1 cellular context compared by ENCODE assay signal in the genomic region with DNA sequence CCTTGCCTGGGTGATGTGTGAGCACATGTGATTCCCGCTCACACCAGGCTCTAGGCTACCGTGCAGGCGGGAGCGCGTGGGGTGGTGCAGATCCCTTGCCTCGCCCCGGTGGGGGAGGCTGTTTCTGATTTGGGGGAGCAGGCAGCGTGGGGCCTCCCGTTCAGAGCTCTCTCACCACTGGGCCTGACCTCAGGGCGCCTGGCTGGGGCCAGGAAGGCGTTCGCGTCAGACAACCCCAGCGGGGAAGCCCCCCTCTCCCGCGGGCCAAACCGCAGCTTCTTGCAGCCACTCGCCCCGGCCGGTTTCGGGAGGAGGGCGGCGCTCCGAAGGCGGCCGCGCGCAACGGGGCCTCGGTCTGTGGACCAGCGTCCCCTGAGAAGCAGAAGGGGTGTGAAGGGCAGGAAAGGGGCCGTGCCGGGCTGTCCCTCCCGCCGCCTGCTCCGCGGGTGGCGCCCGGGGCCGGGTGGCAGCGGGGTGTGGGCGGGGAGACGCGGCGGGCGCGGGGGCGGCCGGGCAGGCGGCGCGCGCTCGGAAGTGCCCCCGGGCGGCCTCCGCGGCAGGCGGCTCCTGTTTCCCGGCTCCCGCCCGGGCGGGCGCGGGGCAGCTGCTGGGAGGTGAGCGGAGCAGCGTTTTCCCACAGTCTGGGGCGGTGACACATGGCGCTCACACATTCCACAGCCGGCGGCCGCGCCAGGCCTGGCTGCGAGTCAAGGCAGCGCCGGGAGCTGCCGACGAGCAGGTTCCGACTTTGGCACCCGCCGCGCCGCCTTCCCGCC.
TF ChIP-seq lines count a peak whose summit lies in the region.

No MANE protein-coding gene starts in this region.

TF ChIP-seq in K562, 482 proteins besides CTCF, POLR2A, EP300 and RAD21 (continued from another document and continues in another):
- TF ChIP-seq, protein P1, sequence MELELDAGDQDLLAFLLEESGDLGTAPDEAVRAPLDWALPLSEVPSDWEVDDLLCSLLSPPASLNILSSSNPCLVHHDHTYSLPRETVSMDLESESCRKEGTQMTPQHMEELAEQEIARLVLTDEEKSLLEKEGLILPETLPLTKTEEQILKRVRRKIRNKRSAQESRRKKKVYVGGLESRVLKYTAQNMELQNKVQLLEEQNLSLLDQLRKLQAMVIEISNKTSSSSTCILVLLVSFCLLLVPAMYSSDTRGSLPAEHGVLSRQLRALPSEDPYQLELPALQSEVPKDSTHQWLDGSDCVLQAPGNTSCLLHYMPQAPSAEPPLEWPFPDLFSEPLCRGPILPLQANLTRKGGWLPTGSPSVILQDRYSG (tag; conservative IDR thresholded peaks at IDR 0.05; ENCODE audit: low read depth): 0 out of 2 replicates have a peak, but pooled peaks have one; percentile 47
- TF ChIP-seq, protein P2, sequence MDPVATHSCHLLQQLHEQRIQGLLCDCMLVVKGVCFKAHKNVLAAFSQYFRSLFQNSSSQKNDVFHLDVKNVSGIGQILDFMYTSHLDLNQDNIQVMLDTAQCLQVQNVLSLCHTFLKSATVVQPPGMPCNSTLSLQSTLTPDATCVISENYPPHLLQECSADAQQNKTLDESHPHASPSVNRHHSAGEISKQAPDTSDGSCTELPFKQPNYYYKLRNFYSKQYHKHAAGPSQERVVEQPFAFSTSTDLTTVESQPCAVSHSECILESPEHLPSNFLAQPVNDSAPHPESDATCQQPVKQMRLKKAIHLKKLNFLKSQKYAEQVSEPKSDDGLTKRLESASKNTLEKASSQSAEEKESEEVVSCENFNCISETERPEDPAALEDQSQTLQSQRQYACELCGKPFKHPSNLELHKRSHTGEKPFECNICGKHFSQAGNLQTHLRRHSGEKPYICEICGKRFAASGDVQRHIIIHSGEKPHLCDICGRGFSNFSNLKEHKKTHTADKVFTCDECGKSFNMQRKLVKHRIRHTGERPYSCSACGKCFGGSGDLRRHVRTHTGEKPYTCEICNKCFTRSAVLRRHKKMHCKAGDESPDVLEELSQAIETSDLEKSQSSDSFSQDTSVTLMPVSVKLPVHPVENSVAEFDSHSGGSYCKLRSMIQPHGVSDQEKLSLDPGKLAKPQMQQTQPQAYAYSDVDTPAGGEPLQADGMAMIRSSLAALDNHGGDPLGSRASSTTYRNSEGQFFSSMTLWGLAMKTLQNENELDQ (CRISPR knock-in tag; IDR thresholded peaks at IDR 0.05; ENCODE audit: borderline replicate concordance): no peak
- no peak for TF ChIP-seq JUNB (CRISPR knock-in tag; conservative IDR thresholded peaks at IDR 0.05)
- TF ChIP-seq ZNF134 (CRISPR knock-in tag; conservative IDR thresholded peaks at IDR 0.05): no peak
- no peak for TF ChIP-seq DDX20 (tag; IDR thresholded peaks at IDR 0.05; ENCODE audit: low read depth)
- TF ChIP-seq MCM7 (IDR thresholded peaks at IDR 0.05): no peak
- TF ChIP-seq, protein P3, sequence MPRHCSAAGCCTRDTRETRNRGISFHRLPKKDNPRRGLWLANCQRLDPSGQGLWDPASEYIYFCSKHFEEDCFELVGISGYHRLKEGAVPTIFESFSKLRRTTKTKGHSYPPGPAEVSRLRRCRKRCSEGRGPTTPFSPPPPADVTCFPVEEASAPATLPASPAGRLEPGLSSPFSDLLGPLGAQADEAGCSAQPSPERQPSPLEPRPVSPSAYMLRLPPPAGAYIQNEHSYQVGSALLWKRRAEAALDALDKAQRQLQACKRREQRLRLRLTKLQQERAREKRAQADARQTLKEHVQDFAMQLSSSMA (CRISPR knock-in tag; IDR thresholded peaks at IDR 0.05): no peak
- peak; percentile 4; the same call in 1 of the 2 replicates for TF ChIP-seq CREM (IDR thresholded peaks at IDR 0.05; ENCODE audit: low read depth)
- no peak for TF ChIP-seq BDP1 (IDR thresholded peaks at IDR 0.05; ENCODE audit: insufficient read depth, insufficient read length)
- peak in 1 of 2 experiments; percentile 29; a peak in 1 of 4 replicates for TF ChIP-seq HDAC1 (IDR thresholded peaks at IDR 0.05)
- TF ChIP-seq, protein P4, sequence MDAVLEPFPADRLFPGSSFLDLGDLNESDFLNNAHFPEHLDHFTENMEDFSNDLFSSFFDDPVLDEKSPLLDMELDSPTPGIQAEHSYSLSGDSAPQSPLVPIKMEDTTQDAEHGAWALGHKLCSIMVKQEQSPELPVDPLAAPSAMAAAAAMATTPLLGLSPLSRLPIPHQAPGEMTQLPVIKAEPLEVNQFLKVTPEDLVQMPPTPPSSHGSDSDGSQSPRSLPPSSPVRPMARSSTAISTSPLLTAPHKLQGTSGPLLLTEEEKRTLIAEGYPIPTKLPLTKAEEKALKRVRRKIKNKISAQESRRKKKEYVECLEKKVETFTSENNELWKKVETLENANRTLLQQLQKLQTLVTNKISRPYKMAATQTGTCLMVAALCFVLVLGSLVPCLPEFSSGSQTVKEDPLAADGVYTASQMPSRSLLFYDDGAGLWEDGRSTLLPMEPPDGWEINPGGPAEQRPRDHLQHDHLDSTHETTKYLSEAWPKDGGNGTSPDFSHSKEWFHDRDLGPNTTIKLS (IDR thresholded peaks at IDR 0.05; ENCODE audit: borderline replicate concordance, low read depth): peak; percentile 47; the same call in 1 of the 2 replicates
- TF ChIP-seq RFX7 (CRISPR knock-in tag; IDR thresholded peaks at IDR 0.05): no peak
- TF ChIP-seq FIP1L1 (IDR thresholded peaks at IDR 0.05; ENCODE audit: low read depth, low read length, poor library complexity, severe bottlenecking): peak; percentile 48
- TF ChIP-seq, protein P5, sequence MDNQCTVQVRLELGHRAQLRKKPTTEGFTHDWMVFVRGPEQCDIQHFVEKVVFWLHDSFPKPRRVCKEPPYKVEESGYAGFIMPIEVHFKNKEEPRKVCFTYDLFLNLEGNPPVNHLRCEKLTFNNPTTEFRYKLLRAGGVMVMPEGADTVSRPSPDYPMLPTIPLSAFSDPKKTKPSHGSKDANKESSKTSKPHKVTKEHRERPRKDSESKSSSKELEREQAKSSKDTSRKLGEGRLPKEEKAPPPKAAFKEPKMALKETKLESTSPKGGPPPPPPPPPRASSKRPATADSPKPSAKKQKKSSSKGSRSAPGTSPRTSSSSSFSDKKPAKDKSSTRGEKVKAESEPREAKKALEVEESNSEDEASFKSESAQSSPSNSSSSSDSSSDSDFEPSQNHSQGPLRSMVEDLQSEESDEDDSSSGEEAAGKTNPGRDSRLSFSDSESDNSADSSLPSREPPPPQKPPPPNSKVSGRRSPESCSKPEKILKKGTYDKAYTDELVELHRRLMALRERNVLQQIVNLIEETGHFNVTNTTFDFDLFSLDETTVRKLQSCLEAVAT (IDR thresholded peaks at IDR 0.05): 0 out of 4 replicates have a peak, but pooled peaks of 1 of the 2 experiments have one; percentile 44
- TF ChIP-seq ZNF586 (CRISPR knock-in tag; conservative IDR thresholded peaks at IDR 0.05): no peak
- no peak for TF ChIP-seq PCBP2 (IDR thresholded peaks at IDR 0.05; ENCODE audit: low read depth, low read length, poor library complexity, severe bottlenecking)
- peak; percentile 80 for TF ChIP-seq ZFX (CRISPR knock-in tag; IDR thresholded peaks at IDR 0.05)
- TF ChIP-seq ZNF324 (CRISPR knock-in tag; IDR thresholded peaks at IDR 0.05): peak; percentile 46; the same call in 1 of the 2 replicates
- TF ChIP-seq ZNF696 (CRISPR knock-in tag; conservative IDR thresholded peaks at IDR 0.05): no peak
- no peak for TF ChIP-seq NR2F6 (CRISPR knock-in tag; IDR thresholded peaks at IDR 0.05)
- TF ChIP-seq, protein P6, sequence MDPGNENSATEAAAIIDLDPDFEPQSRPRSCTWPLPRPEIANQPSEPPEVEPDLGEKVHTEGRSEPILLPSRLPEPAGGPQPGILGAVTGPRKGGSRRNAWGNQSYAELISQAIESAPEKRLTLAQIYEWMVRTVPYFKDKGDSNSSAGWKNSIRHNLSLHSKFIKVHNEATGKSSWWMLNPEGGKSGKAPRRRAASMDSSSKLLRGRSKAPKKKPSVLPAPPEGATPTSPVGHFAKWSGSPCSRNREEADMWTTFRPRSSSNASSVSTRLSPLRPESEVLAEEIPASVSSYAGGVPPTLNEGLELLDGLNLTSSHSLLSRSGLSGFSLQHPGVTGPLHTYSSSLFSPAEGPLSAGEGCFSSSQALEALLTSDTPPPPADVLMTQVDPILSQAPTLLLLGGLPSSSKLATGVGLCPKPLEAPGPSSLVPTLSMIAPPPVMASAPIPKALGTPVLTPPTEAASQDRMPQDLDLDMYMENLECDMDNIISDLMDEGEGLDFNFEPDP (CRISPR knock-in tag; IDR thresholded peaks at IDR 0.05): no peak
- TF ChIP-seq, protein P7, sequence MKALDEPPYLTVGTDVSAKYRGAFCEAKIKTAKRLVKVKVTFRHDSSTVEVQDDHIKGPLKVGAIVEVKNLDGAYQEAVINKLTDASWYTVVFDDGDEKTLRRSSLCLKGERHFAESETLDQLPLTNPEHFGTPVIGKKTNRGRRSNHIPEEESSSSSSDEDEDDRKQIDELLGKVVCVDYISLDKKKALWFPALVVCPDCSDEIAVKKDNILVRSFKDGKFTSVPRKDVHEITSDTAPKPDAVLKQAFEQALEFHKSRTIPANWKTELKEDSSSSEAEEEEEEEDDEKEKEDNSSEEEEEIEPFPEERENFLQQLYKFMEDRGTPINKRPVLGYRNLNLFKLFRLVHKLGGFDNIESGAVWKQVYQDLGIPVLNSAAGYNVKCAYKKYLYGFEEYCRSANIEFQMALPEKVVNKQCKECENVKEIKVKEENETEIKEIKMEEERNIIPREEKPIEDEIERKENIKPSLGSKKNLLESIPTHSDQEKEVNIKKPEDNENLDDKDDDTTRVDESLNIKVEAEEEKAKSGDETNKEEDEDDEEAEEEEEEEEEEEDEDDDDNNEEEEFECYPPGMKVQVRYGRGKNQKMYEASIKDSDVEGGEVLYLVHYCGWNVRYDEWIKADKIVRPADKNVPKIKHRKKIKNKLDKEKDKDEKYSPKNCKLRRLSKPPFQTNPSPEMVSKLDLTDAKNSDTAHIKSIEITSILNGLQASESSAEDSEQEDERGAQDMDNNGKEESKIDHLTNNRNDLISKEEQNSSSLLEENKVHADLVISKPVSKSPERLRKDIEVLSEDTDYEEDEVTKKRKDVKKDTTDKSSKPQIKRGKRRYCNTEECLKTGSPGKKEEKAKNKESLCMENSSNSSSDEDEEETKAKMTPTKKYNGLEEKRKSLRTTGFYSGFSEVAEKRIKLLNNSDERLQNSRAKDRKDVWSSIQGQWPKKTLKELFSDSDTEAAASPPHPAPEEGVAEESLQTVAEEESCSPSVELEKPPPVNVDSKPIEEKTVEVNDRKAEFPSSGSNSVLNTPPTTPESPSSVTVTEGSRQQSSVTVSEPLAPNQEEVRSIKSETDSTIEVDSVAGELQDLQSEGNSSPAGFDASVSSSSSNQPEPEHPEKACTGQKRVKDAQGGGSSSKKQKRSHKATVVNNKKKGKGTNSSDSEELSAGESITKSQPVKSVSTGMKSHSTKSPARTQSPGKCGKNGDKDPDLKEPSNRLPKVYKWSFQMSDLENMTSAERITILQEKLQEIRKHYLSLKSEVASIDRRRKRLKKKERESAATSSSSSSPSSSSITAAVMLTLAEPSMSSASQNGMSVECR (CRISPR knock-in tag; IDR thresholded peaks at IDR 0.05): no peak
- no peak for TF ChIP-seq ZNF695 (CRISPR knock-in tag; IDR thresholded peaks at IDR 0.05)
- TF ChIP-seq ZNF384 (IDR thresholded peaks at IDR 0.05; ENCODE audit: low read depth, low read length): no peak
- TF ChIP-seq BRD9 (IDR thresholded peaks at IDR 0.05; ENCODE audit: low read depth, partially characterized antibody): no peak
- no peak for TF ChIP-seq SLC30A9 (CRISPR knock-in tag; IDR thresholded peaks at IDR 0.05)
- no peak for TF ChIP-seq ZNF124 (CRISPR knock-in tag; IDR thresholded peaks at IDR 0.05)
- TF ChIP-seq SMAD3 (CRISPR knock-in tag; conservative IDR thresholded peaks at IDR 0.05): 0 out of 2 replicates have a peak, but pooled peaks have one; percentile 15
- TF ChIP-seq TAF1 (IDR thresholded peaks at IDR 0.05; ENCODE audit: control insufficient read depth, extremely low read depth, insufficient read depth, low read length, severe bottlenecking): peak; percentile 53
- no peak; the same call in 1 of the 2 replicates for TF ChIP-seq ZKSCAN1 (IDR thresholded peaks at IDR 0.05; ENCODE audit: low read depth, low read length)
- TF ChIP-seq NCOR1 (IDR thresholded peaks at IDR 0.05): no peak; the same call in 1 of the 2 replicates
- peak; percentile 95; the same call in 1 of the 2 replicates for TF ChIP-seq NR1H2 (CRISPR knock-in tag; IDR thresholded peaks at IDR 0.05)
- no peak for TF ChIP-seq POU5F1 (IDR thresholded peaks at IDR 0.05; ENCODE audit: borderline replicate concordance, low read depth, low read length, partially characterized antibody)
- TF ChIP-seq KLF16 (IDR thresholded peaks at IDR 0.05): 0 out of 2 replicates have a peak, but pooled peaks have one; percentile 3
- TF ChIP-seq IFI16 (CRISPR knock-in tag; IDR thresholded peaks at IDR 0.05): no peak
- TF ChIP-seq CXXC5 (CRISPR knock-in tag; IDR thresholded peaks at IDR 0.05): peak; percentile 62
- no peak for TF ChIP-seq ZNF41 (CRISPR knock-in tag; conservative IDR thresholded peaks at IDR 0.05)
- TF ChIP-seq NONO (IDR thresholded peaks at IDR 0.05; ENCODE audit: low read depth in 2 of 2, low read length in 1 of 2): peak; percentile 30 to 39; a peak in 2 of 4 replicates
- TF ChIP-seq ZNF444 (CRISPR knock-in tag; IDR thresholded peaks at IDR 0.05): no peak
- no peak for TF ChIP-seq ZNF778 (CRISPR knock-in tag; IDR thresholded peaks at IDR 0.05)
- no peak for TF ChIP-seq HSF4 (CRISPR knock-in tag; IDR thresholded peaks at IDR 0.05; ENCODE audit: borderline replicate concordance)
- TF ChIP-seq SUPT5H (IDR thresholded peaks at IDR 0.05): 0 out of 2 replicates have a peak, but pooled peaks have one; percentile 42
- TF ChIP-seq ZKSCAN8 (CRISPR knock-in tag; IDR thresholded peaks at IDR 0.05): 0 out of 2 replicates have a peak, but pooled peaks have one; percentile 31
- no peak for TF ChIP-seq MCM5 (IDR thresholded peaks at IDR 0.05; ENCODE audit: low read depth)
- TF ChIP-seq, protein P8, sequence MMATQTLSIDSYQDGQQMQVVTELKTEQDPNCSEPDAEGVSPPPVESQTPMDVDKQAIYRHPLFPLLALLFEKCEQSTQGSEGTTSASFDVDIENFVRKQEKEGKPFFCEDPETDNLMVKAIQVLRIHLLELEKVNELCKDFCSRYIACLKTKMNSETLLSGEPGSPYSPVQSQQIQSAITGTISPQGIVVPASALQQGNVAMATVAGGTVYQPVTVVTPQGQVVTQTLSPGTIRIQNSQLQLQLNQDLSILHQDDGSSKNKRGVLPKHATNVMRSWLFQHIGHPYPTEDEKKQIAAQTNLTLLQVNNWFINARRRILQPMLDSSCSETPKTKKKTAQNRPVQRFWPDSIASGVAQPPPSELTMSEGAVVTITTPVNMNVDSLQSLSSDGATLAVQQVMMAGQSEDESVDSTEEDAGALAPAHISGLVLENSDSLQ (IDR thresholded peaks at IDR 0.05): 0 out of 2 replicates have a peak, but pooled peaks have one; percentile 5
- no peak for TF ChIP-seq C11orf30 (IDR thresholded peaks at IDR 0.05; ENCODE audit: low read depth)
- no peak for TF ChIP-seq TEAD4 (IDR thresholded peaks at IDR 0.05; ENCODE audit: low read length)
- TF ChIP-seq TEAD4 (CRISPR knock-in tag; IDR thresholded peaks at IDR 0.05; ENCODE audit: borderline replicate concordance): no peak
